Comparison of ENCODE assay signal across 9 cellular contexts in the genomic region with DNA sequence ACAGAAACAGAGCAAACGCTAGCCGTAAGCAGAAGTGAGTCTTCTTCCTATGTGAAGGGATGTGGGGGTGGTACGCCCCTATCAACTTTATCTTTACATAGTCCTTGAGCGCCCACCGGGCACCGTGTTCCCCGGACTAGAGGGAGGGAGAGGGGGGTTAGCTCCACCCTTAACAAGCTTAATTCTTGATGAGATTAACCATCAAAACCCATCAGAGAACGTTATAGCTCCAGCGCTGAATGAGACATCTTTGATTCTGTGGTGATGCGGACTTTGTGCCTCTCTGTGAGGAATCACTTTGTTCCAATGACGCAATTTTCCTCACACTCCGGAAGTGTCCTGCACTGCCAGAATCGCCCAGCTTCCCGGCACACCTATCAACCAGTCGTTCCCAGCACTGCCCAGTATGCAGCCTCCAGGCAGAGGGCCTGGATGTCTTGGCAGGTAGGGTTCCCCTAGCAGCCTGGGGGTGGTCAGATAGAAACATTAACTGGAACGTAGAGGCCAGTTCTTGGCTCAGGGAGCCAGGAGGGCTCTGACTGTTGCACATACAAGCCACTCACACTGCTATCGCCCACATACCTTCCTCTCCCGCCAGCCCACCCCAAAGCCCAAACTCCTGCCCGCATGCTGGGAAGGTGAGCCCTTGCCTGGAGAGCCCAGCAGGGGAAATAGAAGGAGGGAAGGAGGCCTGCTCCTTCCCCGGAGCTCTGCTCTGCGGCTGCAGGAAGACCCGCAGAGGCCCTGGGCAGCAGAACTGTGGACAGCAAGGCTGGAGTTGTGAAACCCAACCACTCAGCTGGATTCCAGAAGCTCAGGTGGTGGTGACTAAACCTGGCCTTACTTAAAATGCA. TPM values are rescaled to one million over a fixed set of nuclear protein-coding genes. Genes with fewer than 3 reads are reported as not detected.
DNase-seq lines count a peak whose midpoint lies in the region; ATAC-seq and TF ChIP-seq lines count a peak whose summit lies in the region.
"Had no signal": no experiment of that assay in that cellular context is flagged by ENCODE, and none has a peak within 500 bp of the region (broad histone marks: within the 10 kb centered on the region; RNA-seq: fewer than 3 reads in every experiment).

No MANE protein-coding gene starts in this region.

- no peaks in the 10 kb centered on the region for H3K9me3 Mint-ChIP-seq in nephron

- TF ChIP-seq EP300 in esophagus muscularis mucosa (IDR thresholded peaks at IDR 0.05), result no peak

- H3K27ac Mint-ChIP-seq in nephron, result peak overlapping the region in 2 of 3 experiments; percentile 51 to 61

- H3K36me3 ChIP-seq in colonic mucosa (no peaks in the 10 kb centered on the region), esophagus muscularis mucosa (no peaks in the 10 kb centered on the region)

- no peak for TF ChIP-seq CTCF in colonic mucosa (IDR thresholded peaks at IDR 0.05)
- TF ChIP-seq CTCF in nephron (IDR thresholded peaks at IDR 0.05; ENCODE audit: unreplicated experiment in 3 of 3), result no peak
- no peak for TF ChIP-seq CTCF in esophagus muscularis mucosa (IDR thresholded peaks at IDR 0.05)
- no peak for TF ChIP-seq CTCF in GM10266 (IDR thresholded peaks at IDR 0.05; ENCODE audit: control insufficient read depth, insufficient read depth, low read depth, missing control alignments)

- H3K4me1 ChIP-seq in colonic mucosa, result peaks cover 12% of the 10 kb centered on the region
- peaks cover 49 to 75% (median 70%) of the 10 kb centered on the region in 4 donors for H3K4me1 ChIP-seq in esophagus muscularis mucosa

- H3K9ac ChIP-seq in colonic mucosa (ENCODE audit: low read depth in 2 of 2, low read length in 2 of 2), result peak overlapping the region; percentile 53 to 98

- no peak for ATAC-seq in GM21737 (IDR thresholded peaks at IDR 0.05; ENCODE audit: unreplicated experiment)

- intact Hi-C loops in colonic mucosa (cut with DNase I) (no loop called here), esophagus muscularis mucosa (cut with DNase I) (loop anchor here (10.0 kb wide), 2 partner anchors 215 to 495 kb away; a partner anchor contains a TSS)

- TF ChIP-seq POLR2A in esophagus muscularis mucosa (IDR thresholded peaks at IDR 0.05; ENCODE audit: low read depth), result no peak

- H3K27ac ChIP-seq in colonic mucosa (peak overlapping the region; percentile 98), esophagus muscularis mucosa (replicated peaks in 1 of 4) (no peak overlapping the region)
- H3K27ac ChIP-seq: SJSA1 had no signal

- peaks cover 1% of the 10 kb centered on the region for H3K36me3 Mint-ChIP-seq in nephron (ENCODE audit: low read depth)

- H3K9me3 ChIP-seq in colonic mucosa (no peaks in the 10 kb centered on the region), esophagus muscularis mucosa (no peaks in the 10 kb centered on the region)

- peaks cover 10% of the 10 kb centered on the region for H3K27me3 Mint-ChIP-seq in nephron (ENCODE audit: low read depth)

- DNase-seq in DMS53 treated with DMSO at 0.1 percent for 48 hours (lab: John Stamatoyannopoulos, UW; ENCODE audit: unreplicated experiment) (peak; percentile 42), NCI-H82 treated with DMSO at 0.1 percent for 48 hours (lab: John Stamatoyannopoulos, UW; ENCODE audit: unreplicated experiment) (peak; percentile 75), colonic mucosa (peak; percentile 87), cerebellar nuclear complex (lab: John Stamatoyannopoulos, UW) (no peak), esophagus muscularis mucosa (ENCODE audit: extremely low spot score) (no peak), GM10266 (ENCODE audit: extremely low spot score) (no peak)

- H3K27me3 ChIP-seq in colonic mucosa, result no peaks in the 10 kb centered on the region
- H3K27me3 ChIP-seq in esophagus muscularis mucosa, result no peaks in the 10 kb centered on the region
- H3K27me3 ChIP-seq: SJSA1 had no signal

- H3K4me3 ChIP-seq in colonic mucosa, result peak overlapping the region; percentile 64
- H3K4me3 ChIP-seq in esophagus muscularis mucosa, result peak overlapping the region in 1 of 4 donors; percentile 87
- H3K4me3 ChIP-seq: SJSA1 had no signal

- H3K4me1 Mint-ChIP-seq in nephron, result peaks cover 17% of the 10 kb centered on the region

- WGBS in esophagus muscularis mucosa, result 85% methylated on average over 22 of the region's 22 CpGs

- H3K4me3 Mint-ChIP-seq in nephron, result peak overlapping the region; percentile 77 to 82 (median 81)

RNA-seq across cellular contexts. Expression of a gene that starts 1.9 kb away (rescaled TPM):
- total RNA-seq in colonic mucosa, result 100 to 1,000 TPM in 1 of 2 donors, 10 to 100 TPM in 1; 45.8 to 107 TPM
- 100 to 1,000 TPM; 105 to 142 (median 121) TPM for total RNA-seq in esophagus muscularis mucosa

Comparison
In these comparisons a context has a peak if more than half of its experiments do, and no peak if none do; other contexts are left out.
1. DNase-seq: peak in DMS53 treated with DMSO at 0.1 percent for 48 hours (single experiment), NCI-H82 treated with DMSO at 0.1 percent for 48 hours (single experiment) and colonic mucosa (single experiment); none in cerebellar nuclear complex (0 of 2), esophagus muscularis mucosa (single experiment) and GM10266 (single experiment).